Comparison of ENCODE assay signal across 1 cellular context in the genomic region with DNA sequence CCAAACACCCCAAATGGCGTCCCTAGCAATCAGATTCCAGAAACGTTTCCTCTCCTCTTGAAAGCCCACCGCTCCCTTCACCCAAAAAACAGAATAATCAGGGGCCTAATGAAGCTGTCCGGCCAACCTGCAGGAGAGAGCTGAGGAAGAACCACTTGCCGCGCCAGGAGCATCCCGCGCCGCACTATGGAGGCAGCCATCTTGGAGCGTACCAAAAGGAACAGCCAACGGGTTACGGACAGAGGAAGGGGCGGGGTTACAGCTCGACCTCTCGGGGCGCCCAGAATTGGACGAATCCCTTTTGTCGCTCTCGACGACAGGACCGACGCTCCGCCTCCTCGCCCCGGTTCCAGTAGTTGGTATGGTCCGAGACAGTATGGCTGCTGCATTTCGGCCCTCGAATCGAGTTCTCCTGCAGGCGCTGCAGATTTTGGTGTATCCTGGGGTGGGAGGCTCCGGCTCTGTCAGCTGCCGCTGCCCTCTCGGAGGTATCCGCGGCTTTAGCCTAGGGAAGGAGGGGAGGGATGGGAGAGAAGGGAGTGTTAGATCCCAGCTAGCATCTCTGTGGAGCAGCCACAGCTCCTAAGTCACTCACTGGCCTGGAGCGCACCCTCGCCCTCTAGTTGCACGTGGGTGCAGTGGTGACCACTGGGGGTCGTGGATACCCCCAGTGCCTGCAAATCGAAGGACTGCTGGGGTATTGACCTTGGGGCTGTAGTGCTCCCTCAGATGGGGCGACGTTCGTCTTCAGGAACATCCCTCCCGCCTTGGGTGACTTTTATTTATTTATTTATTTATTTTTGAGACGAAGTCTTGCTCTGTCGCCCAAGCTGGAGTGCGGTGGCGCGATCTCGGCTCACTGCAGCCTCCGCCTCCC.
TF ChIP-seq lines count a peak whose summit lies in the region.

A gene (minus strand): TSS at position 219 of the 877 bp plus-strand sequence. CDS start 19 bp downstream, at position 200.
A gene with protein sequence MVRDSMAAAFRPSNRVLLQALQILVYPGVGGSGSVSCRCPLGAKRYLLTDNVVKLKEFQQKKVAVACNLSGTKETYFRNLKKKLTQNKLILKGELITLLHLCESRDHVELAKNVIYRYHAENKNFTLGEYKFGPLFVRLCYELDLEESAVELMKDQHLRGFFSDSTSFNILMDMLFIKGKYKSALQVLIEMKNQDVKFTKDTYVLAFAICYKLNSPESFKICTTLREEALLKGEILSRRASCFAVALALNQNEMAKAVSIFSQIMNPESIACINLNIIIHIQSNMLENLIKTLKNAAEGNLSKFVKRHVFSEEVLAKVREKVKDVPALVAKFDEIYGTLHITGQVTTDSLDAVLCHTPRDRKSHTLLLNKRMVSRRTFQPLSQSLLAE (plus strand): TSS at position 352 of the 877 bp plus-strand sequence. CDS start 10 bp downstream, at position 362.

TF ChIP-seq in HepG2, 621 proteins besides CTCF, POLR2A, EP300 and RAD21 (continued from another document and continues in another):
- TF ChIP-seq, protein P1, sequence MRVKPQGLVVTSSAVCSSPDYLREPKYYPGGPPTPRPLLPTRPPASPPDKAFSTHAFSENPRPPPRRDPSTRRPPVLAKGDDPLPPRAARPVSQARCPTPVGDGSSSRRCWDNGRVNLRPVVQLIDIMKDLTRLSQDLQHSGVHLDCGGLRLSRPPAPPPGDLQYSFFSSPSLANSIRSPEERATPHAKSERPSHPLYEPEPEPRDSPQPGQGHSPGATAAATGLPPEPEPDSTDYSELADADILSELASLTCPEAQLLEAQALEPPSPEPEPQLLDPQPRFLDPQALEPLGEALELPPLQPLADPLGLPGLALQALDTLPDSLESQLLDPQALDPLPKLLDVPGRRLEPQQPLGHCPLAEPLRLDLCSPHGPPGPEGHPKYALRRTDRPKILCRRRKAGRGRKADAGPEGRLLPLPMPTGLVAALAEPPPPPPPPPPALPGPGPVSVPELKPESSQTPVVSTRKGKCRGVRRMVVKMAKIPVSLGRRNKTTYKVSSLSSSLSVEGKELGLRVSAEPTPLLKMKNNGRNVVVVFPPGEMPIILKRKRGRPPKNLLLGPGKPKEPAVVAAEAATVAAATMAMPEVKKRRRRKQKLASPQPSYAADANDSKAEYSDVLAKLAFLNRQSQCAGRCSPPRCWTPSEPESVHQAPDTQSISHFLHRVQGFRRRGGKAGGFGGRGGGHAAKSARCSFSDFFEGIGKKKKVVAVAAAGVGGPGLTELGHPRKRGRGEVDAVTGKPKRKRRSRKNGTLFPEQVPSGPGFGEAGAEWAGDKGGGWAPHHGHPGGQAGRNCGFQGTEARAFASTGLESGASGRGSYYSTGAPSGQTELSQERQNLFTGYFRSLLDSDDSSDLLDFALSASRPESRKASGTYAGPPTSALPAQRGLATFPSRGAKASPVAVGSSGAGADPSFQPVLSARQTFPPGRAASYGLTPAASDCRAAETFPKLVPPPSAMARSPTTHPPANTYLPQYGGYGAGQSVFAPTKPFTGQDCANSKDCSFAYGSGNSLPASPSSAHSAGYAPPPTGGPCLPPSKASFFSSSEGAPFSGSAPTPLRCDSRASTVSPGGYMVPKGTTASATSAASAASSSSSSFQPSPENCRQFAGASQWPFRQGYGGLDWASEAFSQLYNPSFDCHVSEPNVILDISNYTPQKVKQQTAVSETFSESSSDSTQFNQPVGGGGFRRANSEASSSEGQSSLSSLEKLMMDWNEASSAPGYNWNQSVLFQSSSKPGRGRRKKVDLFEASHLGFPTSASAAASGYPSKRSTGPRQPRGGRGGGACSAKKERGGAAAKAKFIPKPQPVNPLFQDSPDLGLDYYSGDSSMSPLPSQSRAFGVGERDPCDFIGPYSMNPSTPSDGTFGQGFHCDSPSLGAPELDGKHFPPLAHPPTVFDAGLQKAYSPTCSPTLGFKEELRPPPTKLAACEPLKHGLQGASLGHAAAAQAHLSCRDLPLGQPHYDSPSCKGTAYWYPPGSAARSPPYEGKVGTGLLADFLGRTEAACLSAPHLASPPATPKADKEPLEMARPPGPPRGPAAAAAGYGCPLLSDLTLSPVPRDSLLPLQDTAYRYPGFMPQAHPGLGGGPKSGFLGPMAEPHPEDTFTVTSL (CRISPR knock-in tag; IDR thresholded peaks at IDR 0.05; ENCODE audit: borderline replicate concordance): 0 out of 2 replicates have a peak, but pooled peaks have one; percentile 25
- TF ChIP-seq NCOA5 (CRISPR knock-in tag; IDR thresholded peaks at IDR 0.05) (no peak), ZNF430 (CRISPR knock-in tag; IDR thresholded peaks at IDR 0.05) (peak; percentile 72), ZNF101 (CRISPR knock-in tag; IDR thresholded peaks at IDR 0.05; ENCODE audit: borderline replicate concordance, low read depth) (no peak; the same call in 1 of the 2 replicates), ZNF546 (CRISPR knock-in tag; conservative IDR thresholded peaks at IDR 0.05) (peak; percentile 86; the same call in 1 of the 2 replicates), NR2F1 (CRISPR knock-in tag; IDR thresholded peaks at IDR 0.05) (no peak), SIX4 (CRISPR knock-in tag; IDR thresholded peaks at IDR 0.05) (no peak), ZFP36L2 (CRISPR knock-in tag; IDR thresholded peaks at IDR 0.05) (0 out of 2 replicates have a peak, but pooled peaks have one; percentile 19), GABPA (IDR thresholded peaks at IDR 0.05; ENCODE audit: low read depth, low read length) (peak; percentile 45), GABPA (CRISPR knock-in tag; IDR thresholded peaks at IDR 0.05; ENCODE audit: low read depth) (peak; percentile 84), SMARCC2 (IDR thresholded peaks at IDR 0.05) (no peak), RFX3 (CRISPR knock-in tag; IDR thresholded peaks at IDR 0.05) (0 out of 2 replicates have a peak, but pooled peaks have one; percentile 11), ZNF776 (CRISPR knock-in tag; IDR thresholded peaks at IDR 0.05) (no peak; the same call in 1 of the 2 replicates), FOXJ3 (CRISPR knock-in tag; IDR thresholded peaks at IDR 0.05; ENCODE audit: borderline replicate concordance) (no peak), ZNF766 (CRISPR knock-in tag; IDR thresholded peaks at IDR 0.05; ENCODE audit: borderline replicate concordance) (peak; percentile 68; the same call in 1 of the 2 replicates), ZNF234 (CRISPR knock-in tag; conservative IDR thresholded peaks at IDR 0.05) (no peak), NFRKB (IDR thresholded peaks at IDR 0.05) (0 out of 2 replicates have a peak, but pooled peaks have one; percentile 32), IKZF1 (IDR thresholded peaks at IDR 0.05) (no peak), HOXA9 (CRISPR knock-in tag; IDR thresholded peaks at IDR 0.05; ENCODE audit: borderline replicate concordance) (peak; percentile 77; the same call in 1 of the 2 replicates), PPARG (CRISPR knock-in tag; conservative IDR thresholded peaks at IDR 0.05) (no peak), DMAP1 (CRISPR knock-in tag; IDR thresholded peaks at IDR 0.05) (peak; percentile 85), MAFK (conservative IDR thresholded peaks at IDR 0.05 in 1 of 2, IDR thresholded peaks at IDR 0.05 in 1 of 2; ENCODE audit: low read length in 2 of 2) (no peak)
- TF ChIP-seq, protein P2, sequence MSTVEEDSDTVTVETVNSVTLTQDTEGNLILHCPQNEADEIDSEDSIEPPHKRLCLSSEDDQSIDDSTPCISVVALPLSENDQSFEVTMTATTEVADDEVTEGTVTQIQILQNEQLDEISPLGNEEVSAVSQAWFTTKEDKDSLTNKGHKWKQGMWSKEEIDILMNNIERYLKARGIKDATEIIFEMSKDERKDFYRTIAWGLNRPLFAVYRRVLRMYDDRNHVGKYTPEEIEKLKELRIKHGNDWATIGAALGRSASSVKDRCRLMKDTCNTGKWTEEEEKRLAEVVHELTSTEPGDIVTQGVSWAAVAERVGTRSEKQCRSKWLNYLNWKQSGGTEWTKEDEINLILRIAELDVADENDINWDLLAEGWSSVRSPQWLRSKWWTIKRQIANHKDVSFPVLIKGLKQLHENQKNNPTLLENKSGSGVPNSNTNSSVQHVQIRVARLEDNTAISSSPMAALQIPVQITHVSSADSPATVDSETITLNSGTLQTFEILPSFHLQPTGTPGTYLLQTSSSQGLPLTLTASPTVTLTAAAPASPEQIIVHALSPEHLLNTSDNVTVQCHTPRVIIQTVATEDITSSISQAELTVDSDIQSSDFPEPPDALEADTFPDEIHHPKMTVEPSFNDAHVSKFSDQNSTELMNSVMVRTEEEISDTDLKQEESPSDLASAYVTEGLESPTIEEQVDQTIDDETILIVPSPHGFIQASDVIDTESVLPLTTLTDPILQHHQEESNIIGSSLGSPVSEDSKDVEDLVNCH (CRISPR knock-in tag; IDR thresholded peaks at IDR 0.05): no peak
- TF ChIP-seq, protein P3, sequence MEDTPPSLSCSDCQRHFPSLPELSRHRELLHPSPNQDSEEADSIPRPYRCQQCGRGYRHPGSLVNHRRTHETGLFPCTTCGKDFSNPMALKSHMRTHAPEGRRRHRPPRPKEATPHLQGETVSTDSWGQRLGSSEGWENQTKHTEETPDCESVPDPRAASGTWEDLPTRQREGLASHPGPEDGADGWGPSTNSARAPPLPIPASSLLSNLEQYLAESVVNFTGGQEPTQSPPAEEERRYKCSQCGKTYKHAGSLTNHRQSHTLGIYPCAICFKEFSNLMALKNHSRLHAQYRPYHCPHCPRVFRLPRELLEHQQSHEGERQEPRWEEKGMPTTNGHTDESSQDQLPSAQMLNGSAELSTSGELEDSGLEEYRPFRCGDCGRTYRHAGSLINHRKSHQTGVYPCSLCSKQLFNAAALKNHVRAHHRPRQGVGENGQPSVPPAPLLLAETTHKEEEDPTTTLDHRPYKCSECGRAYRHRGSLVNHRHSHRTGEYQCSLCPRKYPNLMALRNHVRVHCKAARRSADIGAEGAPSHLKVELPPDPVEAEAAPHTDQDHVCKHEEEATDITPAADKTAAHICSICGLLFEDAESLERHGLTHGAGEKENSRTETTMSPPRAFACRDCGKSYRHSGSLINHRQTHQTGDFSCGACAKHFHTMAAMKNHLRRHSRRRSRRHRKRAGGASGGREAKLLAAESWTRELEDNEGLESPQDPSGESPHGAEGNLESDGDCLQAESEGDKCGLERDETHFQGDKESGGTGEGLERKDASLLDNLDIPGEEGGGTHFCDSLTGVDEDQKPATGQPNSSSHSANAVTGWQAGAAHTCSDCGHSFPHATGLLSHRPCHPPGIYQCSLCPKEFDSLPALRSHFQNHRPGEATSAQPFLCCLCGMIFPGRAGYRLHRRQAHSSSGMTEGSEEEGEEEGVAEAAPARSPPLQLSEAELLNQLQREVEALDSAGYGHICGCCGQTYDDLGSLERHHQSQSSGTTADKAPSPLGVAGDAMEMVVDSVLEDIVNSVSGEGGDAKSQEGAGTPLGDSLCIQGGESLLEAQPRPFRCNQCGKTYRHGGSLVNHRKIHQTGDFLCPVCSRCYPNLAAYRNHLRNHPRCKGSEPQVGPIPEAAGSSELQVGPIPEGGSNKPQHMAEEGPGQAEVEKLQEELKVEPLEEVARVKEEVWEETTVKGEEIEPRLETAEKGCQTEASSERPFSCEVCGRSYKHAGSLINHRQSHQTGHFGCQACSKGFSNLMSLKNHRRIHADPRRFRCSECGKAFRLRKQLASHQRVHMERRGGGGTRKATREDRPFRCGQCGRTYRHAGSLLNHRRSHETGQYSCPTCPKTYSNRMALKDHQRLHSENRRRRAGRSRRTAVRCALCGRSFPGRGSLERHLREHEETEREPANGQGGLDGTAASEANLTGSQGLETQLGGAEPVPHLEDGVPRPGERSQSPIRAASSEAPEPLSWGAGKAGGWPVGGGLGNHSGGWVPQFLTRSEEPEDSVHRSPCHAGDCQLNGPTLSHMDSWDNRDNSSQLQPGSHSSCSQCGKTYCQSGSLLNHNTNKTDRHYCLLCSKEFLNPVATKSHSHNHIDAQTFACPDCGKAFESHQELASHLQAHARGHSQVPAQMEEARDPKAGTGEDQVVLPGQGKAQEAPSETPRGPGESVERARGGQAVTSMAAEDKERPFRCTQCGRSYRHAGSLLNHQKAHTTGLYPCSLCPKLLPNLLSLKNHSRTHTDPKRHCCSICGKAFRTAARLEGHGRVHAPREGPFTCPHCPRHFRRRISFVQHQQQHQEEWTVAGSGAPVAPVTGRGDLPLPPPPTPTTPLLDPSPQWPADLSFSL (CRISPR knock-in tag; IDR thresholded peaks at IDR 0.05): 0 out of 2 replicates have a peak, but pooled peaks have one; percentile 32
- TF ChIP-seq, protein P4, sequence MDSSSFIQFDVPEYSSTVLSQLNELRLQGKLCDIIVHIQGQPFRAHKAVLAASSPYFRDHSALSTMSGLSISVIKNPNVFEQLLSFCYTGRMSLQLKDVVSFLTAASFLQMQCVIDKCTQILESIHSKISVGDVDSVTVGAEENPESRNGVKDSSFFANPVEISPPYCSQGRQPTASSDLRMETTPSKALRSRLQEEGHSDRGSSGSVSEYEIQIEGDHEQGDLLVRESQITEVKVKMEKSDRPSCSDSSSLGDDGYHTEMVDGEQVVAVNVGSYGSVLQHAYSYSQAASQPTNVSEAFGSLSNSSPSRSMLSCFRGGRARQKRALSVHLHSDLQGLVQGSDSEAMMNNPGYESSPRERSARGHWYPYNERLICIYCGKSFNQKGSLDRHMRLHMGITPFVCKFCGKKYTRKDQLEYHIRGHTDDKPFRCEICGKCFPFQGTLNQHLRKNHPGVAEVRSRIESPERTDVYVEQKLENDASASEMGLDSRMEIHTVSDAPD (CRISPR knock-in tag; IDR thresholded peaks at IDR 0.05): 0 out of 2 replicates have a peak, but pooled peaks have one; percentile 35
- TF ChIP-seq, protein P5, sequence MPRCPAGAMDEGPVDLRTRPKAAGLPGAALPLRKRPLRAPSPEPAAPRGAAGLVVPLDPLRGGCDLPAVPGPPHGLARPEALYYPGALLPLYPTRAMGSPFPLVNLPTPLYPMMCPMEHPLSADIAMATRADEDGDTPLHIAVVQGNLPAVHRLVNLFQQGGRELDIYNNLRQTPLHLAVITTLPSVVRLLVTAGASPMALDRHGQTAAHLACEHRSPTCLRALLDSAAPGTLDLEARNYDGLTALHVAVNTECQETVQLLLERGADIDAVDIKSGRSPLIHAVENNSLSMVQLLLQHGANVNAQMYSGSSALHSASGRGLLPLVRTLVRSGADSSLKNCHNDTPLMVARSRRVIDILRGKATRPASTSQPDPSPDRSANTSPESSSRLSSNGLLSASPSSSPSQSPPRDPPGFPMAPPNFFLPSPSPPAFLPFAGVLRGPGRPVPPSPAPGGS (CRISPR knock-in tag; IDR thresholded peaks at IDR 0.05): peak; percentile 65; the same call in 1 of the 2 replicates
- TF ChIP-seq, protein P6, sequence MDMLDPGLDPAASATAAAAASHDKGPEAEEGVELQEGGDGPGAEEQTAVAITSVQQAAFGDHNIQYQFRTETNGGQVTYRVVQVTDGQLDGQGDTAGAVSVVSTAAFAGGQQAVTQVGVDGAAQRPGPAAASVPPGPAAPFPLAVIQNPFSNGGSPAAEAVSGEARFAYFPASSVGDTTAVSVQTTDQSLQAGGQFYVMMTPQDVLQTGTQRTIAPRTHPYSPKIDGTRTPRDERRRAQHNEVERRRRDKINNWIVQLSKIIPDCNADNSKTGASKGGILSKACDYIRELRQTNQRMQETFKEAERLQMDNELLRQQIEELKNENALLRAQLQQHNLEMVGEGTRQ (IDR thresholded peaks at IDR 0.05; ENCODE audit: low read depth, low read length): peak; percentile 8; the same call in 1 of the 2 replicates
- TF ChIP-seq, protein P6 (CRISPR knock-in tag; IDR thresholded peaks at IDR 0.05; ENCODE audit: borderline replicate concordance): no peak
- TF ChIP-seq, protein P7, sequence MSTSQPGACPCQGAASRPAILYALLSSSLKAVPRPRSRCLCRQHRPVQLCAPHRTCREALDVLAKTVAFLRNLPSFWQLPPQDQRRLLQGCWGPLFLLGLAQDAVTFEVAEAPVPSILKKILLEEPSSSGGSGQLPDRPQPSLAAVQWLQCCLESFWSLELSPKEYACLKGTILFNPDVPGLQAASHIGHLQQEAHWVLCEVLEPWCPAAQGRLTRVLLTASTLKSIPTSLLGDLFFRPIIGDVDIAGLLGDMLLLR (CRISPR knock-in tag; IDR thresholded peaks at IDR 0.05): peak; percentile 36; the same call in 1 of the 2 replicates
